ENCODE assay signal across 1 cellular context in genomic region chr11:65261591-65262380, GRCh38.
TF ChIP-seq lines count a peak whose summit lies in the region.

Gene POLA2 (plus strand): TSS chr11:65261962. CDS start chr11:65262293, 331 bp downstream.

TF ChIP-seq in H1, 55 proteins besides CTCF, POLR2A, EP300 and RAD21 (continued from another document):
- TF ChIP-seq USF2 (IDR thresholded peaks at IDR 0.05; ENCODE audit: low read length) (peak; percentile 13; the same call in 1 of the 2 replicates), GABPA (IDR thresholded peaks at IDR 0.05; ENCODE audit: borderline replicate concordance, insufficient read depth, low read length) (no peak), SIX5 (IDR thresholded peaks at IDR 0.05; ENCODE audit: low read depth, low read length) (no peak), ATF3 (IDR thresholded peaks at IDR 0.05; ENCODE audit: insufficient read depth, low read depth, low read length) (no peak; the same call in 1 of the 2 replicates), EGR1 (IDR thresholded peaks at IDR 0.05; ENCODE audit: borderline replicate concordance, low read depth, low read length) (peak; percentile 92), PHF8 (conservative IDR thresholded peaks at IDR 0.05; ENCODE audit: low read depth, low read length) (peak; percentile 67), RBBP5 (IDR thresholded peaks at IDR 0.05; ENCODE audit: borderline replicate concordance, low read depth, low read length) (0 out of 2 replicates have a peak, but pooled peaks have one; percentile 19), SAP30 (IDR thresholded peaks at IDR 0.05; ENCODE audit: insufficient read depth, insufficient replicate concordance, low read length) (peak; percentile 39), GTF2F1 (IDR thresholded peaks at IDR 0.05; ENCODE audit: borderline replicate concordance, low read depth, low read length) (no peak), CREB1 (IDR thresholded peaks at IDR 0.05) (peak; percentile 50; the same call in 1 of the 2 replicates), JUN (IDR thresholded peaks at IDR 0.05; ENCODE audit: low read depth, low read length) (peak; percentile 62; the same call in 1 of the 2 replicates), ASH2L (IDR thresholded peaks at IDR 0.05; ENCODE audit: low read length) (peak; percentile 7), CBX8 (IDR thresholded peaks at IDR 0.05; ENCODE audit: borderline replicate concordance, low read depth, low read length) (no peak), CBX5 (IDR thresholded peaks at IDR 0.05; ENCODE audit: low read depth, low read length) (no peak), HDAC6 (IDR thresholded peaks at IDR 0.05; ENCODE audit: low read depth, low read length) (no peak), E2F6 (IDR thresholded peaks at IDR 0.05) (peak; percentile 71), KDM4A (IDR thresholded peaks at IDR 0.05; ENCODE audit: low read depth, low read length, severe bottlenecking) (peak; percentile 38), NANOG (IDR thresholded peaks at IDR 0.05; ENCODE audit: insufficient read depth, low read depth, low read length, poor library complexity, severe bottlenecking) (no peak), SIN3A (conservative IDR thresholded peaks at IDR 0.05 in 1 of 2, IDR thresholded peaks at IDR 0.05 in 1 of 2; ENCODE audit: low read depth in 1 of 2, low read length in 2 of 2) (peak in 1 of 2 experiments; percentile 55; a peak in 1 of 4 replicates), CHD2 (IDR thresholded peaks at IDR 0.05; ENCODE audit: low read length) (peak; percentile 66), KDM5A (IDR thresholded peaks at IDR 0.05; ENCODE audit: low read length) (no peak), SIRT6 (IDR thresholded peaks at IDR 0.05; ENCODE audit: low read length) (no peak), TEAD4 (IDR thresholded peaks at IDR 0.05; ENCODE audit: low read depth, low read length) (no peak), RNF2 (IDR thresholded peaks at IDR 0.05; ENCODE audit: borderline replicate concordance, low read depth, low read length, missing control alignments, poor library complexity, severe bottlenecking) (no peak), RXRA (IDR thresholded peaks at IDR 0.05; ENCODE audit: insufficient read depth, low read depth, low read length) (no peak), NRF1 (IDR thresholded peaks at IDR 0.05; ENCODE audit: low read depth, low read length) (peak; percentile 97), MAX (IDR thresholded peaks at IDR 0.05) (peak; percentile 82), JUND (IDR thresholded peaks at IDR 0.05; ENCODE audit: low read length) (no peak), SP2 (IDR thresholded peaks at IDR 0.05; ENCODE audit: low read length) (no peak), BCL11A (IDR thresholded peaks at IDR 0.05; ENCODE audit: low read depth in 2 of 2, low read length in 2 of 2) (no peak), SRF (IDR thresholded peaks at IDR 0.05; ENCODE audit: low read depth, low read length) (no peak), CHD1 (IDR thresholded peaks at IDR 0.05; ENCODE audit: low read depth, low read length) (no peak), HDAC2 (IDR thresholded peaks at IDR 0.05; ENCODE audit: borderline replicate concordance in 1 of 2, low read depth in 2 of 2, low read length in 2 of 2) (peak in 1 of 2 experiments; percentile 84; a peak in 1 of 4 replicates), TCF12 (IDR thresholded peaks at IDR 0.05; ENCODE audit: low read depth, low read length) (no peak), SP4 (IDR thresholded peaks at IDR 0.05; ENCODE audit: low read length) (peak; percentile 89), POLR2AphosphoS5 (IDR thresholded peaks at IDR 0.05; ENCODE audit: low read depth, low read length) (peak; percentile 46; the same call in 1 of the 2 replicates), ATF2 (IDR thresholded peaks at IDR 0.05; ENCODE audit: low read length) (no peak), BACH1 (IDR thresholded peaks at IDR 0.05; ENCODE audit: low read length) (peak; percentile 84)
